In the genomic region with DNA sequence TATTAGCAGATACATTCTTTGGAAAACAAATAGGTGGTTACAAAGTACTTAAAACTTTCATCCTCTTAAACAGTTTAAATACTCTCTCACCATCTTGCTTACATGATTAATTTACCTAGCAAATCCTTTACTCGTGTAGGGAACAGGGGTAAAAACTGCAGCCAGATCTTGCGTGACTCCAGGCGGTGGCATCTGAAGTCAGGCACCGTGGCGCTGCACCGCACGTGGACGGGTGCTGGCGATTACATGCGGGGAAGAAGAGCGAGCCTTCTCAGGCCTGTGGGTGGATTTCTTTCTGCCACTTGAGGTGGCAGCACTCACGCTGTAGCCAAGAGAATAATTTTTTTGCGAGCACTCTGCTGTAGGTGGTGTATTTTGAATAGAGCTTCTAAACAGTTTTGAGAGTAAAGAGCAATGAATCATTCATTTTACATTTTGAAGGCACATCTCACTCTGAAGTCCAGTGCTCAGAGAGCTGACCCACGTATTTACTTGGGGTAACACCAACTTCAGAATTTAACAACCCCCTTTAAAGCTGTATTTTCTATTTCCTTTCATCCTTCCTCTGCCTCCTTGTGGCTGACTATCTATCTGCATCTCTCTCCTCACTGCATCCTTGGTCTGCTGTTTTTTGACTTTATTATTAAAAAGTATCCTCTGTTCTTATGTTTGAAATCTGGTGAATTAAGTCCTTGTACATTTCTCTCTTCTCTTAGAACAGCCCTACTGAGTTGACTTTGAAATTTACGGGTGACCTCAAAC, we compare ENCODE assay signal across 10 cellular contexts.
DNase-seq lines count a peak whose midpoint lies in the region; ATAC-seq and TF ChIP-seq lines count a peak whose summit lies in the region.
"Had no signal": no experiment of that assay in that cellular context is flagged by ENCODE, and none has a peak within 500 bp of the region (broad histone marks: within the 10 kb centered on the region; RNA-seq: fewer than 3 reads in every experiment).

No MANE protein-coding gene starts in this region.

- no peak overlapping the region for H3K4me2 ChIP-seq in GM23338

- 0 out of 3 replicates have a peak, but pooled peaks cover 2% of the 10 kb centered on the region for H3K4me1 Mint-ChIP-seq in GM23338

- H3K36me3 ChIP-seq in GM23338 (ENCODE audit: insufficient read depth) (0 out of 2 replicates have a peak, but pooled peaks cover 7% of the 10 kb centered on the region), Peyer's patch (peaks cover 0 to 45% (median 0%) of the 10 kb centered on the region in 3 donors), subcutaneous abdominal adipose tissue (ENCODE audit: control insufficient read depth in 5 of 5, insufficient read depth in 5 of 5, low read length in 5 of 5) (peaks cover 19 to 81% (median 77%) of the 10 kb centered on the region in 5 donors), MG63 (peaks cover 96% of the 10 kb centered on the region)

- H3K9me3 Mint-ChIP-seq in GM23338, result peaks cover 6% of the 10 kb centered on the region; the same call in 2 of the 3 replicates
- H3K9me3 Mint-ChIP-seq: activated T-helper 17 cell treated with anti-CD3 and anti-CD28 coated beads, Interleukin-2, amount 50 U/mL, for 72 hours had no signal

- peak; percentile 63 to 70 for TF ChIP-seq CTCF in GM23338 (conservative IDR thresholded peaks at IDR 0.05; ENCODE audit: low read depth in 2 of 2)
- TF ChIP-seq CTCF in Peyer's patch (IDR thresholded peaks at IDR 0.05), result peak in 4 of 6 experiments; percentile 5 to 44 (median 38)
- TF ChIP-seq CTCF in foreskin fibroblast (IDR thresholded peaks at IDR 0.05; ENCODE audit: low read depth, low read length), result peak; percentile 48

- peak; percentile 70 for ATAC-seq in GM23338
- ATAC-seq: activated T-helper 17 cell treated with anti-CD3 and anti-CD28 coated beads, Interleukin-2, amount 50 U/mL, for 72 hours; right cardiac atrium had no signal

- no peak overlapping the region for H3K4me3 ChIP-seq in GM23338
- H3K4me3 ChIP-seq in Peyer's patch, result no peak overlapping the region
- no peak overlapping the region for H3K4me3 ChIP-seq in foreskin fibroblast (ENCODE audit: low read depth in 1 of 2, low read length in 2 of 2)
- H3K4me3 ChIP-seq in subcutaneous abdominal adipose tissue (ENCODE audit: low read depth in 1 of 5, low read length in 5 of 5), result no peak overlapping the region
- H3K4me3 ChIP-seq in MG63, result no peak overlapping the region

- no peaks in the 10 kb centered on the region for H3K9me3 ChIP-seq in Peyer's patch
- no peaks in the 10 kb centered on the region for H3K9me3 ChIP-seq in subcutaneous abdominal adipose tissue (ENCODE audit: control insufficient read depth in 5 of 5, low read length in 5 of 5)
- H3K9me3 ChIP-seq in MG63, result peaks cover 5% of the 10 kb centered on the region

- TF ChIP-seq POLR2A in Peyer's patch (IDR thresholded peaks at IDR 0.05), result no peak

- no peak overlapping the region for H3K9ac ChIP-seq in subcutaneous abdominal adipose tissue (ENCODE audit: low read length in 5 of 5)

- H3K79me2 ChIP-seq in GM23338 (replicated peaks; ENCODE audit: insufficient read depth), result no peaks in the 10 kb centered on the region

- H3K27ac Mint-ChIP-seq in GM23338, result no peak overlapping the region
- H3K27ac Mint-ChIP-seq: activated T-helper 17 cell treated with anti-CD3 and anti-CD28 coated beads, Interleukin-2, amount 50 U/mL, for 72 hours had no signal

- H4K20me1 ChIP-seq in GM23338 (replicated peaks; ENCODE audit: insufficient read depth), result no peaks in the 10 kb centered on the region

- no peak overlapping the region for H2AFZ ChIP-seq in GM23338

- H3K9me2 ChIP-seq in GM23338 (ENCODE audit: insufficient read depth), result peaks cover 10% of the 10 kb centered on the region; the same call in 1 of the 2 replicates

- no peaks in the 10 kb centered on the region; the same call in 2 of the 3 replicates for H3K36me3 Mint-ChIP-seq in GM23338 (ENCODE audit: low read depth)

- no peak overlapping the region for H3K4me3 Mint-ChIP-seq in GM23338
- H3K4me3 Mint-ChIP-seq: activated T-helper 17 cell treated with anti-CD3 and anti-CD28 coated beads, Interleukin-2, amount 50 U/mL, for 72 hours had no signal

- H3K27me3 ChIP-seq in GM23338 (ENCODE audit: insufficient read depth) (no peaks in the 10 kb centered on the region), Peyer's patch (no peaks in the 10 kb centered on the region), subcutaneous abdominal adipose tissue (ENCODE audit: control insufficient read depth in 5 of 5, insufficient read depth in 4 of 5, low read length in 5 of 5) (no peaks in the 10 kb centered on the region), MG63 (no peaks in the 10 kb centered on the region)

- DNase-seq in GM23338 (ENCODE audit: low spot score), result peak; percentile 50
- DNase-seq in Peyer's patch, result no peak
- DNase-seq in foreskin fibroblast, result peak in 1 of 2 donors; percentile 58
- no peak for DNase-seq in GF-D8 (lab: John Stamatoyannopoulos, UW)
- no peak for DNase-seq in MG63
- DNase-seq in DMS153 (lab: John Stamatoyannopoulos, UW), result no peak
- DNase-seq: right cardiac atrium, SHP77 had no signal

- H3F3A ChIP-seq in GM23338 (replicated peaks; ENCODE audit: low read depth), result no peaks in the 10 kb centered on the region

- H3K27me3 Mint-ChIP-seq in GM23338 (ENCODE audit: insufficient read depth, low read depth, poor library complexity), result no peaks in the 10 kb centered on the region
- H3K27me3 Mint-ChIP-seq: activated T-helper 17 cell treated with anti-CD3 and anti-CD28 coated beads, Interleukin-2, amount 50 U/mL, for 72 hours had no signal

- H3K27ac ChIP-seq in GM23338 (ENCODE audit: low read depth), result no peak overlapping the region
- peak overlapping the region in 1 of 4 donors; percentile 25 for H3K27ac ChIP-seq in Peyer's patch
- peak overlapping the region; percentile 55 for H3K27ac ChIP-seq in subcutaneous abdominal adipose tissue (ENCODE audit: low read depth, low read length)

- H3K4me1 ChIP-seq in GM23338 (ENCODE audit: insufficient read depth) (no peaks in the 10 kb centered on the region), Peyer's patch (peaks cover 0 to 7% (median 0%) of the 10 kb centered on the region in 4 donors), subcutaneous abdominal adipose tissue (ENCODE audit: control insufficient read depth in 5 of 5, insufficient read depth in 5 of 5, low read length in 5 of 5) (peaks cover 0 to 40% (median 9%) of the 10 kb centered on the region in 5 donors)

TF ChIP-seq in GM23338, 12 proteins besides CTCF, POLR2A, EP300 and RAD21:
- TF ChIP-seq ZNF331 (CRISPR knock-in tag; IDR thresholded peaks at IDR 0.05; ENCODE audit: low read depth) (no peak), POLR2AphosphoS5 (IDR thresholded peaks at IDR 0.05; ENCODE audit: low read depth) (no peak)
TF ChIP-seq in GM23338: peak in this region for 0.
